9 cellular contexts compared by ENCODE assay signal in the genomic region with DNA sequence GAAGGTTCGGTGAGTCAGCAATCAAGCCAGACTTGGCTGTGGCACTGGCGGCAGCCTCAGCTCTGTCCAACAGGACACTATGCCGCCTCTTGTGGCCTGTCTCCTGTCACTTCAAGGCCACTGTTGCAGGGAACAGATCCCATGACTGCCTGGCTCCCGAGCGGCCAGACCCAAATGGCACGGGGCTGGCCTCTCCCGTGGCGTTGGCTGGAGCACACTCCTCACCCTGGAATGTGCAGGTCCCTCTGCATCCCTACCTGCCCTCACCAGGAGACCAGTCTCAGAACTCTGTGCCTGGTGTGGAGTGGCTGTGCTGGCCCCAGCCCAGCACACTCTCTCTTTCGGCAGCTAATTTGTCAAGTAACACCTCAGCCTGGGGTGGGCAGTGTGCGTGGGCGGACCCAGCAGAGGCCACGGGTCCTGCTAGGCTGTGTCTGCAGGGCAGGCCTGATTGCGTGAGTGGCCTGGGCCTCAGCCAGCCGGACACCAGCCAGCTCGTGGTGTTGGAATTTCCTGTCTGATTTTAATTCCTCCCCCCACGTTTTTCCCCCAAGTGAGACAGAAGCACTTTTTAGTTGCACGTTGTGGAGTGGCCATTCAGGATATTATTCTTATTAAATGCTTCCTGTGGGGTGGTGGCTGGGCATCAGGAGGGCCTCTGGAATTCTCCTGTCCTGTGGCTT.
DNase-seq lines count a peak whose midpoint lies in the region; ATAC-seq and TF ChIP-seq lines count a peak whose summit lies in the region.
"Had no signal": no experiment of that assay in that cellular context is flagged by ENCODE, and none has a peak within 500 bp of the region (broad histone marks: within the 10 kb centered on the region; RNA-seq: fewer than 3 reads in every experiment).

No MANE protein-coding gene starts in this region.

- intact Hi-C loops in adrenal gland (cut with DNase I): no loop called here
- intact Hi-C loops in cardiac septum (cut with DNase I): loop anchor here (2.0 to 5.0 kb wide), 3 partner anchors 20 to 178 kb away; partner anchors contain the start of gene GLI2
- intact Hi-C loops in sciatic nerve (cut with DNase I): no loop called here

- peaks cover 67% of the 10 kb centered on the region for H3K4me1 ChIP-seq in GM23248 (ENCODE audit: insufficient read depth)
- H3K4me1 ChIP-seq in adrenal gland (replicated peaks in 1 of 2): peaks cover 14 to 22% of the 10 kb centered on the region in 2 donors

- no peaks in the 10 kb centered on the region for H3K9me3 Mint-ChIP-seq in type B pancreatic cell
- H3K9me3 Mint-ChIP-seq: effector memory CD8-positive, alpha-beta T cell had no signal

- in situ Hi-C loops in GM23248 (cut with MboI): no loop called here

- H3K27me3 ChIP-seq in GM23248 (replicated peaks; ENCODE audit: insufficient read depth): no peaks in the 10 kb centered on the region
- H3K27me3 ChIP-seq in adrenal gland: no peaks in the 10 kb centered on the region

- peak overlapping the region; percentile 13 for H3K4me2 ChIP-seq in GM23248 (ENCODE audit: unreplicated experiment)

- DNase-seq in GM23248: peak; percentile 95
- peak; percentile 64 to 95 (median 90) for DNase-seq in adrenal gland
- DNase-seq in cardiac septum (ENCODE audit: low spot score): peak; percentile 91
- DNase-seq in sciatic nerve (ENCODE audit: low spot score): peak; percentile 89
- no peak for DNase-seq in activated CD4-positive, CD25-positive, alpha-beta regulatory T cell treated with anti-CD3 and anti-CD28 coated beads, Interleukin-2, amount 50 U/mL, for 72 hours
- DNase-seq in occipital lobe (lab: John Stamatoyannopoulos, UW): no peak
- no peak for DNase-seq in type B pancreatic cell (ENCODE audit: extremely low spot score, unreplicated experiment)
- no peak for DNase-seq in cortex of kidney (lab: John Stamatoyannopoulos, UW)
- DNase-seq: effector memory CD8-positive, alpha-beta T cell had no signal

- H3K4me3 Mint-ChIP-seq in type B pancreatic cell: no peak overlapping the region
- H3K4me3 Mint-ChIP-seq: effector memory CD8-positive, alpha-beta T cell had no signal

- no peak overlapping the region for H3K27ac Mint-ChIP-seq in type B pancreatic cell
- H3K27ac Mint-ChIP-seq: effector memory CD8-positive, alpha-beta T cell had no signal

- peaks cover 41% of the 10 kb centered on the region for H3K4me1 Mint-ChIP-seq in type B pancreatic cell (ENCODE audit: unreplicated experiment)

- no peak overlapping the region for H3K4me3 ChIP-seq in GM23248
- no peak overlapping the region for H3K4me3 ChIP-seq in adrenal gland

- peaks cover 46% of the 10 kb centered on the region for H3F3A ChIP-seq in GM23248 (ENCODE audit: insufficient read depth)

- TF ChIP-seq POLR2A in adrenal gland (IDR thresholded peaks at IDR 0.05): no peak

- peaks cover 40% of the 10 kb centered on the region for H3K79me2 ChIP-seq in GM23248 (ENCODE audit: insufficient read depth)

- H3K36me3 Mint-ChIP-seq in type B pancreatic cell: no peaks in the 10 kb centered on the region

- ATAC-seq in sciatic nerve: peak; percentile 70
- ATAC-seq: effector memory CD8-positive, alpha-beta T cell had no signal

- WGBS in GM23248 (ENCODE audit: low coverage in 1 of 2, low lambda C conversion rate in 2 of 2, missing lambda C conversion rate in 2 of 2), 2 experiments: 3 to 5% methylated on average over 17 of the region's 17 CpGs
- WGBS in adrenal gland, 4 donors: 18 to 26% (median 23%) methylated on average over 12 to 17 of the region's 17 CpGs

- H3K27ac ChIP-seq in GM23248: peak overlapping the region; percentile 75
- peak overlapping the region in 4 of 5 donors; percentile 30 to 84 (median 48) for H3K27ac ChIP-seq in adrenal gland

- no peaks in the 10 kb centered on the region for H4K20me1 ChIP-seq in GM23248 (ENCODE audit: insufficient read depth)

- H3K9me3 ChIP-seq in GM23248 (ENCODE audit: low read depth) (no peaks in the 10 kb centered on the region), adrenal gland (replicated peaks in 1 of 3) (no peaks in the 10 kb centered on the region)

- H3K27me3 Mint-ChIP-seq in type B pancreatic cell: peaks cover 4% of the 10 kb centered on the region

- no peak overlapping the region for H2AFZ ChIP-seq in GM23248

- H3K9me2 ChIP-seq in GM23248 (ENCODE audit: insufficient read depth): no peaks in the 10 kb centered on the region

- no peaks in the 10 kb centered on the region for H3K36me3 ChIP-seq in GM23248 (ENCODE audit: low read depth)
- H3K36me3 ChIP-seq in adrenal gland (replicated peaks in 1 of 2): no peaks in the 10 kb centered on the region

- H3K9ac ChIP-seq in GM23248: peak overlapping the region; percentile 51

- peak in 4 of 6 experiments; percentile 20 to 44 (median 35) for TF ChIP-seq CTCF in adrenal gland (IDR thresholded peaks at IDR 0.05)
- no peak for TF ChIP-seq CTCF in type B pancreatic cell (conservative IDR thresholded peaks at IDR 0.05)

Comparison
In these comparisons a context has a peak if more than half of its experiments do, and no peak if none do; other contexts are left out.
1. DNase-seq: peak in GM23248 (single experiment), adrenal gland (7 of 7), cardiac septum (single experiment) and sciatic nerve (single experiment); none in activated CD4-positive, CD25-positive, alpha-beta regulatory T cell treated with anti-CD3 and anti-CD28 coated beads, Interleukin-2, amount 50 U/mL, for 72 hours (single experiment), occipital lobe (single experiment), type B pancreatic cell (single experiment) and cortex of kidney (single experiment).